Comparison of ENCODE assay signal across 21 cellular contexts in genomic region chr5:17147225-17148120, GRCh38.
"Had no signal": no experiment of that assay in that cellular context is flagged by ENCODE, and none has a peak within 500 bp of the region (broad histone marks: within the 10 kb centered on the region; RNA-seq: fewer than 3 reads in every experiment).

No MANE protein-coding gene starts in this region.

- ATAC-seq: activated CD4-positive, alpha-beta T cell treated with anti-CD3 and anti-CD28 coated beads for 36 hours; activated CD8-positive, alpha-beta T cell treated with anti-CD3 and anti-CD28 coated beads for 36 hours; heart left ventricle; mucosa of descending colon; naive thymus-derived CD4-positive, alpha-beta T cell; stimulated activated memory B cell treated with anti-CD40 and anti-IgM and Interleukin-4, amounts not matched to agents 10 μg/mL and 1 μg/mL and 100 μg/mL, for 72 hours had no signal

- H3K36me3 ChIP-seq: esophagus squamous epithelium, heart left ventricle, WERI-Rb-1 had no signal

- FAIRE-seq: frontal cortex, islet of Langerhans, urothelium cell line had no signal

- H3K4me1 ChIP-seq: heart left ventricle had no signal

- DNase-seq: activated CD4-positive, alpha-beta T cell treated with anti-CD3 and anti-CD28 coated beads for 36 hours; activated CD8-positive, alpha-beta memory T cell treated with anti-CD3 and anti-CD28 coated beads, Interleukin-2, amount 50 U/mL, for 4 hours; activated CD8-positive, alpha-beta T cell treated with anti-CD3 and anti-CD28 coated beads for 36 hours; activated effector memory CD4-positive, alpha-beta T cell treated with anti-CD3 and anti-CD28 coated beads, Interleukin-2, amount 50 U/mL, for 16 hours; activated T-cell treated with anti-CD3 and anti-CD28 coated beads, Interleukin-2, amount 50 U/mL, for 48 hours; amygdala; effector CD4-positive, alpha-beta T cell; esophagus squamous epithelium; heart left ventricle; mammary epithelial cell; mucosa of descending colon; naive thymus-derived CD4-positive, alpha-beta T cell; nucleus accumbens; stimulated activated CD4-positive, alpha-beta T cell treated with anti-CD3 and anti-CD28 coated beads, Interleukin-2, amount 100 ng/mL, for 48 hours; T-helper 1 cell; WERI-Rb-1 had no signal

- H3K9me3 ChIP-seq: esophagus squamous epithelium, heart left ventricle, mucosa of descending colon had no signal

- H3K4me3 ChIP-seq: coronary artery, esophagus squamous epithelium, heart left ventricle, mucosa of descending colon had no signal

- H3K27ac ChIP-seq: coronary artery, esophagus squamous epithelium, heart left ventricle, WERI-Rb-1 had no signal

- H3K27me3 ChIP-seq: esophagus squamous epithelium, heart left ventricle had no signal
